Comparison of ENCODE assay signal across 8 cellular contexts in genomic region chr10:110774069-110775021, GRCh38.
DNase-seq lines count a peak whose midpoint lies in the region; ATAC-seq and TF ChIP-seq lines count a peak whose summit lies in the region.

No MANE protein-coding gene starts in this region.

- peaks cover 53% of the 10 kb centered on the region for H3K4me1 Mint-ChIP-seq in stimulated activated naive CD8-positive, alpha-beta T cell treated with anti-CD3 and anti-CD28 coated beads, Interleukin-15, Interleukin-2, amounts not matched to agents 100 ng/mL and 50 ng/mL, for 24 hours (ENCODE audit: low read depth)

- H3K4me1 ChIP-seq in foreskin keratinocyte = peaks cover 3% of the 10 kb centered on the region
- H3K4me1 ChIP-seq in ascending aorta = no peaks in the 10 kb centered on the region

- H3K27me3 ChIP-seq in foreskin keratinocyte = peaks cover 35% of the 10 kb centered on the region
- no peaks in the 10 kb centered on the region for H3K27me3 ChIP-seq in ascending aorta

- no peak overlapping the region for H3K4me3 ChIP-seq in AG09309 (ENCODE audit: control insufficient read depth, low read depth, low read length)
- no peak overlapping the region for H3K4me3 ChIP-seq in ascending aorta

- no peaks in the 10 kb centered on the region for H3K9me3 Mint-ChIP-seq in stimulated activated naive CD8-positive, alpha-beta T cell treated with anti-CD3 and anti-CD28 coated beads, Interleukin-15, Interleukin-2, amounts not matched to agents 100 ng/mL and 50 ng/mL, for 24 hours

- peak overlapping the region; percentile 96 for H3K27ac Mint-ChIP-seq in stimulated activated naive CD8-positive, alpha-beta T cell treated with anti-CD3 and anti-CD28 coated beads, Interleukin-15, Interleukin-2, amounts not matched to agents 100 ng/mL and 50 ng/mL, for 24 hours

- H3K36me3 ChIP-seq in ascending aorta = no peaks in the 10 kb centered on the region

- peak; percentile 27 for DNase-seq in AG09309 (ENCODE audit: low read depth)
- peak; percentile 21 for DNase-seq in activated CD4-positive, CD25-positive, alpha-beta regulatory T cell treated with anti-CD3 and anti-CD28 coated beads, Interleukin-2, amount 50 U/mL, for 16 hours (ENCODE audit: low read depth, low spot score)
- DNase-seq in foreskin keratinocyte = peak; percentile 81 to 89
- DNase-seq in ascending aorta (ENCODE audit: low spot score in 2 of 2) = no peak
- no peak for DNase-seq in 8988T

- peaks cover 4% of the 10 kb centered on the region for H3K27me3 Mint-ChIP-seq in stimulated activated naive CD8-positive, alpha-beta T cell treated with anti-CD3 and anti-CD28 coated beads, Interleukin-15, Interleukin-2, amounts not matched to agents 100 ng/mL and 50 ng/mL, for 24 hours

- intact Hi-C loops in ascending aorta (cut with DNase I) = no loop called here

- H3K27ac ChIP-seq in foreskin keratinocyte (no peak overlapping the region), ascending aorta (no peak overlapping the region)

- TF ChIP-seq CTCF in AG09309 (IDR thresholded peaks at IDR 0.05; ENCODE audit: control insufficient read depth, insufficient read depth, low read depth, low read length, missing control alignments) (no peak), foreskin keratinocyte (conservative IDR thresholded peaks at IDR 0.05) (no peak), ascending aorta (IDR thresholded peaks at IDR 0.05) (no peak)

- no peaks in the 10 kb centered on the region for H3K36me3 Mint-ChIP-seq in stimulated activated naive CD8-positive, alpha-beta T cell treated with anti-CD3 and anti-CD28 coated beads, Interleukin-15, Interleukin-2, amounts not matched to agents 100 ng/mL and 50 ng/mL, for 24 hours (ENCODE audit: low read depth)

- H3K9me3 ChIP-seq in ascending aorta = no peaks in the 10 kb centered on the region

- peak overlapping the region; percentile 79 for H3K4me3 Mint-ChIP-seq in stimulated activated naive CD8-positive, alpha-beta T cell treated with anti-CD3 and anti-CD28 coated beads, Interleukin-15, Interleukin-2, amounts not matched to agents 100 ng/mL and 50 ng/mL, for 24 hours

- peak; percentile 93 for ATAC-seq in GM19328 (IDR thresholded peaks at IDR 0.05; ENCODE audit: unreplicated experiment)
- ATAC-seq in HG03280 (IDR thresholded peaks at IDR 0.05; ENCODE audit: unreplicated experiment) = peak; percentile 96
- peak; percentile 97 for ATAC-seq in foreskin keratinocyte

Comparison
In these comparisons a context has a peak if more than half of its experiments do, and no peak if none do; other contexts are left out.
1. DNase-seq: peak in AG09309 (single experiment), activated CD4-positive, CD25-positive, alpha-beta regulatory T cell treated with anti-CD3 and anti-CD28 coated beads, Interleukin-2, amount 50 U/mL, for 16 hours (single experiment) and foreskin keratinocyte (2 of 2); none in ascending aorta (0 of 2) and 8988T (single experiment).
2. Peak in every context shown above with its lines, with median percentiles within 50 percentile points of each other: ATAC-seq.